In the genomic region with DNA sequence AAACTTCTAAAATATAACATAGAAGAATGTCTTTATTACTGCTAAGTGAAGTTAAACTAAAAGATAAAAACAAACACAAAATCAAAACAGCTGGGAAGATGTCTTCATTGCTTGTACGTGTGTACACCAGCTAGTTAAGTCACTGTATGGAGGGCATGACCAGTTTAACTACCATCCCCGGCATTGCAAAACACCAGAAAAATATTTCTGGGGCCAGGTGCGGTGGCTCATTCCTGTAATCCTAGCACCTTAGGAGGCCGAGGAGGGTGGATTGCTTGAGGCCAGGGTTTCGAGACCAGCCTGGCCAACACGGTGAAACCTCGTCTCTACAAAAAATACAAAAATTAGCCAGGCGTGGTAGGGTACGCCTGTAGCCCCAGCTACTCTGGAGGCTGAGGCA, we compare ENCODE assay signal across 43 cellular contexts. TPM values are rescaled to one million over a fixed set of nuclear protein-coding genes. Genes with fewer than 3 reads are reported as not detected.
"Had no signal": no experiment of that assay in that cellular context is flagged by ENCODE, and none has a peak within 500 bp of the region (broad histone marks: within the 10 kb centered on the region; RNA-seq: fewer than 3 reads in every experiment).

No MANE protein-coding gene starts in this region.

- H3K4me1 ChIP-seq: adrenal gland, ascending aorta, breast epithelium had no signal

- H3K9me3 ChIP-seq: adrenal gland, ascending aorta, body of pancreas, breast epithelium had no signal

- DNase-seq: activated effector memory CD4-positive, alpha-beta T cell treated with anti-CD3 and anti-CD28 coated beads, Interleukin-2, amount 50 U/mL, for 16 hours; activated effector memory CD4-positive, alpha-beta T cell treated with Interleukin-2 at 50 U/mL for 16 hours; activated gamma-delta T cell; activated gamma-delta T cell treated with Interleukin-2 at 50 U/mL for 16 hours; activated naive CD4-positive, alpha-beta T cell; activated naive CD4-positive, alpha-beta T cell treated with anti-CD3 and anti-CD28 coated beads for 36 hours; activated naive CD4-positive, alpha-beta T cell treated with anti-CD3 and anti-CD28 coated beads, Interleukin-2, amount 10 ng/mL, durations not matched to agents 7 days and 5 days; activated naive CD4-positive, alpha-beta T cell treated with anti-CD3 and anti-CD28 coated beads, Interleukin-2, amount 50 U/mL, for 16 hours; activated naive CD4-positive, alpha-beta T cell treated with Interleukin-2 at 50 U/mL for 16 hours; activated naive CD8-positive, alpha-beta T cell treated with anti-CD3 and anti-CD28 coated beads for 36 hours; activated naive CD8-positive, alpha-beta T cell treated with anti-CD3 and anti-CD28 coated beads, Interleukin-2, amount 10 ng/mL, durations not matched to agents 7 days and 5 days; activated naive CD8-positive, alpha-beta T cell treated with anti-CD3 and anti-CD28 coated beads, Interleukin-2, amount 50 U/mL, for 24 hours; activated T-cell treated with anti-CD3 and anti-CD28 coated beads, Interleukin-2, amount 50 U/mL, for 1 hour; activated T-cell treated with anti-CD3 and anti-CD28 coated beads, Interleukin-2, amount 50 U/mL, for 24 hours; activated T-cell treated with anti-CD3 and anti-CD28 coated beads, Interleukin-2, amount 50 U/mL, for 4 hours; activated T-cell treated with anti-CD3 and anti-CD28 coated beads, Interleukin-2, amount 50 U/mL, for 48 hours; activated T-cell treated with anti-CD3 and anti-CD28 coated beads, Interleukin-2, amount 50 U/mL, for 72 hours; adrenal gland; amniotic stem cell; amygdala; anterior cingulate cortex; aorta; body of pancreas; brain microvascular endothelial cell; caudate nucleus; central memory CD4-positive, alpha-beta T cell; cerebellar nuclear complex had no signal

- H3K36me3 Mint-ChIP-seq: activated naive CD4-positive, alpha-beta T cell treated with anti-CD3 and anti-CD28 coated beads, Interleukin-2, amount 10 ng/mL, durations not matched to agents 7 days and 5 days; activated naive CD4-positive, alpha-beta T cell treated with anti-CD3 and anti-CD28 coated beads, Interleukin-2, amount 50 U/mL, for 24 hours; activated naive CD4-positive, alpha-beta T cell treated with anti-CD3 and anti-CD28 coated beads, Interleukin-2, amount 50 U/mL, for 72 hours; activated naive CD8-positive, alpha-beta T cell; activated naive CD8-positive, alpha-beta T cell treated with anti-CD3 and anti-CD28 coated beads for 36 hours; activated naive CD8-positive, alpha-beta T cell treated with anti-CD3 and anti-CD28 coated beads, Interleukin-2, amount 10 ng/mL, durations not matched to agents 7 days and 5 days; brain had no signal

- H3K4me3 Mint-ChIP-seq: activated naive CD4-positive, alpha-beta T cell treated with anti-CD3 and anti-CD28 coated beads for 36 hours; activated naive CD4-positive, alpha-beta T cell treated with anti-CD3 and anti-CD28 coated beads, Interleukin-2, amount 10 ng/mL, durations not matched to agents 7 days and 5 days; activated naive CD4-positive, alpha-beta T cell treated with anti-CD3 and anti-CD28 coated beads, Interleukin-2, amount 50 U/mL, for 24 hours; activated naive CD8-positive, alpha-beta T cell; activated naive CD8-positive, alpha-beta T cell treated with anti-CD3 and anti-CD28 coated beads for 36 hours; activated naive CD8-positive, alpha-beta T cell treated with anti-CD3 and anti-CD28 coated beads, Interleukin-2, amount 10 ng/mL, durations not matched to agents 7 days and 5 days; activated naive CD8-positive, alpha-beta T cell treated with anti-CD3 and anti-CD28 coated beads, Interleukin-2, amount 50 U/mL, for 24 hours; activated T-cell treated with anti-CD3 and anti-CD28 coated beads, Interleukin-2, amount 50 U/mL, for 24 hours; activated T-cell treated with anti-CD3 and anti-CD28 coated beads, Interleukin-2, amount 50 U/mL, for 4 hours; activated T-cell treated with anti-CD3 and anti-CD28 coated beads, Interleukin-2, amount 50 U/mL, for 72 hours; activated T-helper 1 cell treated with anti-CD3 and anti-CD28 coated beads, Interleukin-12 subunit alpha, Interleukin-12 subunit beta, Interleukin-2, Interleukin-4 antibody, amounts not matched to agents 30 ng/mL and 10 ng/mL and 1 ng/mL, durations not matched to agents 14 hours and 24 hours and 36 hours; activated T-helper 17 cell treated with anti-CD3 and anti-CD28 coated beads, Interleukin-2, amount 50 U/mL, for 72 hours; brain; central memory CD8-positive, alpha-beta T cell had no signal

- H3K27me3 Mint-ChIP-seq: activated naive CD4-positive, alpha-beta T cell treated with anti-CD3 and anti-CD28 coated beads, Interleukin-2, amount 50 U/mL, for 24 hours; activated T-helper 17 cell treated with anti-CD3 and anti-CD28 coated beads, Interleukin-2, amount 50 U/mL, for 72 hours; brain; central memory CD8-positive, alpha-beta T cell had no signal

- H3K4me3 ChIP-seq: adrenal gland, ascending aorta, body of pancreas, breast epithelium, cardiac muscle cell had no signal

- H3K9me3 Mint-ChIP-seq: activated naive CD4-positive, alpha-beta T cell treated with anti-CD3 and anti-CD28 coated beads for 36 hours; activated naive CD4-positive, alpha-beta T cell treated with anti-CD3 and anti-CD28 coated beads, Interleukin-2, amount 10 ng/mL, durations not matched to agents 7 days and 5 days; activated naive CD4-positive, alpha-beta T cell treated with anti-CD3 and anti-CD28 coated beads, Interleukin-2, amount 50 U/mL, for 24 hours; activated naive CD4-positive, alpha-beta T cell treated with anti-CD3 and anti-CD28 coated beads, Interleukin-2, amount 50 U/mL, for 72 hours; activated naive CD8-positive, alpha-beta T cell treated with anti-CD3 and anti-CD28 coated beads for 36 hours; activated naive CD8-positive, alpha-beta T cell treated with anti-CD3 and anti-CD28 coated beads, Interleukin-2, amount 10 ng/mL, durations not matched to agents 7 days and 5 days; activated naive CD8-positive, alpha-beta T cell treated with anti-CD3 and anti-CD28 coated beads, Interleukin-2, amount 50 U/mL, for 24 hours; activated T-cell treated with anti-CD3 and anti-CD28 coated beads, Interleukin-2, amount 50 U/mL, for 24 hours; activated T-cell treated with anti-CD3 and anti-CD28 coated beads, Interleukin-2, amount 50 U/mL, for 4 hours; activated T-cell treated with anti-CD3 and anti-CD28 coated beads, Interleukin-2, amount 50 U/mL, for 72 hours; activated T-helper 1 cell treated with anti-CD3 and anti-CD28 coated beads, Interleukin-12 subunit alpha, Interleukin-12 subunit beta, Interleukin-2, Interleukin-4 antibody, amounts not matched to agents 30 ng/mL and 10 ng/mL and 1 ng/mL, durations not matched to agents 14 hours and 24 hours and 36 hours; activated T-helper 17 cell treated with anti-CD3 and anti-CD28 coated beads, Interleukin-2, amount 50 U/mL, for 72 hours; activated T-helper 2 cell treated with anti-CD3 and anti-CD28 coated beads, Interferon-gamma antibody, Interleukin-2, Interleukin-4, amounts not matched to agents 10 μg/mL and 5 μg/mL and 100 μg/mL, durations not matched to agents 14 hours and 24 hours and 36 hours; central memory CD8-positive, alpha-beta T cell had no signal

- H3K27ac ChIP-seq: adrenal gland, ascending aorta, body of pancreas, brain microvascular endothelial cell, breast epithelium, cardiac muscle cell had no signal

- ATAC-seq: activated naive CD4-positive, alpha-beta T cell treated with anti-CD3 and anti-CD28 coated beads, Interleukin-2, amount 50 U/mL, for 72 hours; activated naive CD8-positive, alpha-beta T cell treated with anti-CD3 and anti-CD28 coated beads, Interleukin-2, amount 50 U/mL, for 24 hours; activated T-cell treated with anti-CD3 and anti-CD28 coated beads, Interleukin-2, amount 50 U/mL, for 4 hours; activated T-cell treated with anti-CD3 and anti-CD28 coated beads, Interleukin-2, amount 50 U/mL, for 72 hours; body of pancreas had no signal

- H3K4me1 Mint-ChIP-seq: activated T-helper 17 cell treated with anti-CD3 and anti-CD28 coated beads, Interleukin-2, amount 50 U/mL, for 72 hours; brain; central memory CD8-positive, alpha-beta T cell had no signal

- H3K27me3 ChIP-seq: adrenal gland, ascending aorta, body of pancreas, brain microvascular endothelial cell, breast epithelium, cardiac muscle cell had no signal

- H3K36me3 ChIP-seq: adrenal gland, ascending aorta, brain microvascular endothelial cell, breast epithelium, cardiac muscle cell had no signal

- H3K27ac Mint-ChIP-seq: activated naive CD4-positive, alpha-beta T cell treated with anti-CD3 and anti-CD28 coated beads for 36 hours; activated naive CD4-positive, alpha-beta T cell treated with anti-CD3 and anti-CD28 coated beads, Interleukin-2, amount 10 ng/mL, durations not matched to agents 7 days and 5 days; activated naive CD4-positive, alpha-beta T cell treated with anti-CD3 and anti-CD28 coated beads, Interleukin-2, amount 50 U/mL, for 24 hours; activated naive CD4-positive, alpha-beta T cell treated with anti-CD3 and anti-CD28 coated beads, Interleukin-2, amount 50 U/mL, for 72 hours; activated naive CD8-positive, alpha-beta T cell; activated naive CD8-positive, alpha-beta T cell treated with anti-CD3 and anti-CD28 coated beads for 36 hours; activated naive CD8-positive, alpha-beta T cell treated with anti-CD3 and anti-CD28 coated beads, Interleukin-2, amount 10 ng/mL, durations not matched to agents 7 days and 5 days; activated naive CD8-positive, alpha-beta T cell treated with anti-CD3 and anti-CD28 coated beads, Interleukin-2, amount 50 U/mL, for 24 hours; activated T-cell treated with anti-CD3 and anti-CD28 coated beads, Interleukin-2, amount 50 U/mL, for 24 hours; activated T-cell treated with anti-CD3 and anti-CD28 coated beads, Interleukin-2, amount 50 U/mL, for 72 hours; activated T-helper 1 cell treated with anti-CD3 and anti-CD28 coated beads, Interleukin-12 subunit alpha, Interleukin-12 subunit beta, Interleukin-2, Interleukin-4 antibody, amounts not matched to agents 30 ng/mL and 10 ng/mL and 1 ng/mL, durations not matched to agents 14 hours and 24 hours and 36 hours; activated T-helper 17 cell treated with anti-CD3 and anti-CD28 coated beads, Interleukin-2, amount 50 U/mL, for 72 hours; activated T-helper 2 cell treated with anti-CD3 and anti-CD28 coated beads, Interferon-gamma antibody, Interleukin-2, Interleukin-4, amounts not matched to agents 10 μg/mL and 5 μg/mL and 100 μg/mL, durations not matched to agents 14 hours and 24 hours and 36 hours; brain had no signal

- FAIRE-seq: astrocyte had no signal

RNA-seq across cellular contexts. Expression of a gene that starts 19.2 kb away (rescaled TPM):
- total RNA-seq: activated naive CD4-positive, alpha-beta T cell treated with anti-CD3 and anti-CD28 coated beads for 36 hours; activated naive CD4-positive, alpha-beta T cell treated with anti-CD3 and anti-CD28 coated beads, Interleukin-2, amount 50 U/mL, for 72 hours; activated naive CD8-positive, alpha-beta T cell treated with anti-CD3 and anti-CD28 coated beads for 36 hours; activated naive CD8-positive, alpha-beta T cell treated with anti-CD3 and anti-CD28 coated beads, Interleukin-2, amount 10 ng/mL, durations not matched to agents 7 days and 5 days; activated T-cell treated with anti-CD3 and anti-CD28 coated beads, Interleukin-2, amount 50 U/mL, for 4 hours; activated T-cell treated with anti-CD3 and anti-CD28 coated beads, Interleukin-2, amount 50 U/mL, for 72 hours; activated T-helper 1 cell treated with anti-CD3 and anti-CD28 coated beads, Interleukin-12 subunit alpha, Interleukin-12 subunit beta, Interleukin-2, Interleukin-4 antibody, amounts not matched to agents 30 ng/mL and 10 ng/mL and 1 ng/mL, durations not matched to agents 14 hours and 24 hours and 36 hours; activated T-helper 17 cell treated with anti-CD3 and anti-CD28 coated beads, Interleukin-2, amount 50 U/mL, for 72 hours; activated T-helper 2 cell treated with anti-CD3 and anti-CD28 coated beads, Interferon-gamma antibody, Interleukin-2, Interleukin-4, amounts not matched to agents 10 μg/mL and 5 μg/mL and 100 μg/mL, durations not matched to agents 14 hours and 24 hours and 36 hours; adrenal gland; aorta; ascending aorta; astrocyte; body of pancreas; breast epithelium; bronchial epithelial cell; cardiac muscle cell; cardiac septum; chondrocyte had no signal
- polyA plus RNA-seq: adipose tissue, adrenal gland, aorta, cardiac muscle cell had no signal
